In the genomic region with DNA sequence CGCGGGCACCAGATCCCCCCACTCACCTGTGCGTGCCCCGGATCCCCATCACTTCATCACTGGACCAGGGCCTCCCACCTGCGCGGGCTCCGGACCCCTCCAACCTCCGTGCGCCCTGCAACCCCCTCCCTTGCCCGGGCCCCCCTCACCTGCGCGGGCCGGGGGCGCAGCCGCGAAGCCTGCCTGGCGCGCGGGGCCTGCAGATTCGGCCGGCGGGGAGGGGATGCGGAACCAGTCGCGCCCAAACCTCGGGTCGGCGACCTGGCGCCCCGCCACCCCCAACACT, we compare ENCODE assay signal across 9 cellular contexts. TPM values are rescaled to one million over a fixed set of nuclear protein-coding genes. Genes with fewer than 3 reads are reported as not detected.
DNase-seq lines count a peak whose midpoint lies in the region; ATAC-seq and TF ChIP-seq lines count a peak whose summit lies in the region.
"Had no signal": no experiment of that assay in that cellular context is flagged by ENCODE, and none has a peak within 500 bp of the region (broad histone marks: within the 10 kb centered on the region; RNA-seq: fewer than 3 reads in every experiment).

No MANE protein-coding gene starts in this region.

- ATAC-seq in GM19455 (IDR thresholded peaks at IDR 0.05; ENCODE audit: unreplicated experiment) (peak; percentile 6), gastroesophageal sphincter (no peak), gastrocnemius medialis (peak; percentile 5 to 6), GM21529 (IDR thresholded peaks at IDR 0.05; ENCODE audit: unreplicated experiment) (no peak), HG02798 (IDR thresholded peaks at IDR 0.05; ENCODE audit: poor library complexity, unreplicated experiment) (no peak)

- CTCF ChIA-PET in SK-N-SH (lab: Yijun Ruan, JAX) = interaction anchor here (0.7 to 3.8 kb wide), 4 partner anchors 16 to 199 kb away, joined by 3 to 15 read pairs (median 4); partner anchors contain the start of genes NDUFAF8 and TEPSIN

- no peaks in the 10 kb centered on the region for H3K9me2 ChIP-seq in SK-N-SH

- peak overlapping the region; percentile 79 for H3K9ac ChIP-seq in SK-N-SH

- DNase-seq in SK-N-SH (no peak), gastrocnemius medialis (no peak), SW 1271 (lab: John Stamatoyannopoulos, UW) (no peak), epidermal melanocyte (ENCODE audit: insufficient read length, low spot score) (no peak)

- POLR2A ChIA-PET in SK-N-SH (lab: Yijun Ruan, JAX) = interaction anchor here (0.7 to 1.2 kb wide), 5 partner anchors 9 to 144 kb away, joined by 3 to 7 read pairs (median 3); partner anchors contain the start of gene NDUFAF8

- H3K36me3 ChIP-seq in SK-N-SH (replicated peaks in 1 of 2; ENCODE audit: control insufficient read depth in 1 of 2, insufficient read depth in 2 of 2, low read length in 1 of 2) (no peaks in the 10 kb centered on the region), gastroesophageal sphincter (peaks cover 0 to 20% of the 10 kb centered on the region in 2 donors), gastrocnemius medialis (peaks cover 0 to 5% of the 10 kb centered on the region in 2 donors)

- intact Hi-C loops in gastrocnemius medialis (cut with DNase I; ENCODE audit: low total_unique reads) = loop anchor here (10.0 kb wide), 1 partner anchor 188 kb away; the partner anchor contains the start of gene BAIAP2

- peaks cover 17% of the 10 kb centered on the region for H3K79me2 ChIP-seq in SK-N-SH (ENCODE audit: insufficient read depth)

- peaks cover 19% of the 10 kb centered on the region for H3F3A ChIP-seq in SK-N-SH (replicated peaks; ENCODE audit: insufficient read depth)

- WGBS in SK-N-SH (ENCODE audit: low lambda C conversion rate) = 0% methylated on average over 6 of the region's 30 CpGs
- 0% methylated on average over 4 of the region's 30 CpGs; no CpG with 5 or more reads in 1 of the 2 donors for WGBS in gastroesophageal sphincter (ENCODE audit: low coverage in 1 of 2), 2 donors

- H3K4me1 ChIP-seq in SK-N-SH (ENCODE audit: control insufficient read depth in 1 of 2, insufficient read depth in 2 of 2, low read depth in 1 of 2, low read length in 1 of 2) (peaks cover 7 to 16% of the 10 kb centered on the region in 2 experiments; a peak in 3 of 4 replicates), gastroesophageal sphincter (peaks cover 5 to 27% (median 17%) of the 10 kb centered on the region in 3 donors), gastrocnemius medialis (peaks cover 11 to 18% of the 10 kb centered on the region in 2 donors)

- H2AFZ ChIP-seq in SK-N-SH (ENCODE audit: low read depth) = peak overlapping the region; percentile 82

- in situ Hi-C loops in gastrocnemius medialis (cut with MboI; ENCODE audit: low sequenced_read_pairs in 4 of 4) = no loop called here

- TF ChIP-seq POLR2A in gastroesophageal sphincter (IDR thresholded peaks at IDR 0.05) = peak in 1 of 2 donors; percentile 13
- no peak for TF ChIP-seq POLR2A in gastrocnemius medialis (IDR thresholded peaks at IDR 0.05)

- H3K27me3 ChIP-seq in SK-N-SH (ENCODE audit: insufficient read depth) (no peaks in the 10 kb centered on the region), gastroesophageal sphincter (no peaks in the 10 kb centered on the region), gastrocnemius medialis (no peaks in the 10 kb centered on the region)

- TF ChIP-seq EP300 in SK-N-SH (IDR thresholded peaks at IDR 0.05; ENCODE audit: borderline replicate concordance in 1 of 2, low read depth in 1 of 2, low read length in 1 of 2) (no peak), gastroesophageal sphincter (IDR thresholded peaks at IDR 0.05) (no peak)

- H3K9me3 ChIP-seq in SK-N-SH (no peaks in the 10 kb centered on the region), gastroesophageal sphincter (peaks cover 0 to 3% (median 0%) of the 10 kb centered on the region in 3 donors), gastrocnemius medialis (no peaks in the 10 kb centered on the region)

- no peak for TF ChIP-seq RAD21 in SK-N-SH (IDR thresholded peaks at IDR 0.05; ENCODE audit: low read length)

- TF ChIP-seq CTCF in SK-N-SH (IDR thresholded peaks at IDR 0.05) (no peak), gastroesophageal sphincter (IDR thresholded peaks at IDR 0.05) (no peak), gastrocnemius medialis (IDR thresholded peaks at IDR 0.05 in 4 of 5, conservative IDR thresholded peaks at IDR 0.05 in 1 of 5) (no peak)

- H4K20me1 ChIP-seq in SK-N-SH (ENCODE audit: insufficient read depth) = no peaks in the 10 kb centered on the region

- peak overlapping the region in 1 of 2 experiments; percentile 24; a peak in 1 of 4 replicates for H3K27ac ChIP-seq in SK-N-SH (ENCODE audit: low read depth in 2 of 2, low read length in 1 of 2)
- H3K27ac ChIP-seq in gastroesophageal sphincter = peak overlapping the region in 3 of 4 donors; percentile 41 to 76 (median 41)
- H3K27ac ChIP-seq in gastrocnemius medialis = peak overlapping the region in 1 of 4 donors; percentile 33

- peak overlapping the region; percentile 76 to 94 for H3K4me3 ChIP-seq in SK-N-SH (ENCODE audit: low read depth in 2 of 2, low read length in 1 of 2)
- H3K4me3 ChIP-seq in gastroesophageal sphincter = peak overlapping the region; percentile 50 to 82
- peak overlapping the region; percentile 54 to 91 (median 74) for H3K4me3 ChIP-seq in gastrocnemius medialis

- H3K4me2 ChIP-seq in SK-N-SH = peak overlapping the region; percentile 100

TF ChIP-seq in SK-N-SH, 30 proteins besides CTCF, POLR2A, EP300 and RAD21:
- TF ChIP-seq POLR2AphosphoS5 (IDR thresholded peaks at IDR 0.05; ENCODE audit: low read depth, low read length) (no peak), FOXM1 (IDR thresholded peaks at IDR 0.05; ENCODE audit: low read depth) (no peak), SMC3 (IDR thresholded peaks at IDR 0.05; ENCODE audit: low read depth, low read length) (no peak), NRF1 (IDR thresholded peaks at IDR 0.05; ENCODE audit: low read depth, low read length) (no peak)

RNA-seq across cellular contexts. Expression of gene CEP131, which starts 0.2 kb away (rescaled TPM):
- 26.5 and 34.8 TPM in 2 replicates for polyA plus RNA-seq in SK-N-SH (2012; rRNA removed)
- 12.9 and 16.3 TPM in 2 replicates for polyA plus RNA-seq in SK-N-SH (2012; cell fraction: cytosol; rRNA removed)
- 196 and 378 TPM in 2 replicates for polyA plus RNA-seq in SK-N-SH (2012; cell fraction: nucleus; rRNA removed)
- total RNA-seq in gastroesophageal sphincter = 10 to 100 TPM in 1 of 4 donors, 1 to 10 TPM in 3; 4.4 to 12.0 (median 6.4) TPM
- 1 to 10 TPM; 6.0 to 8.8 (median 7.5) TPM for total RNA-seq in gastrocnemius medialis

RNA-seq across cellular contexts. Expression of gene TEPSIN, which starts 16.3 kb away (rescaled TPM):
- 35.3 and 36.1 TPM in 2 replicates for polyA plus RNA-seq in SK-N-SH (2012; rRNA removed)
- 4.6 and 9.6 TPM in 2 replicates for polyA plus RNA-seq in SK-N-SH (2012; cell fraction: cytosol; rRNA removed)
- 379 and 617 TPM in 2 replicates for polyA plus RNA-seq in SK-N-SH (2012; cell fraction: nucleus; rRNA removed)
- 10 to 100 TPM in 3 of 4 donors, 1 to 10 TPM in 1; 8.0 to 43.0 (median 23.5) TPM for total RNA-seq in gastroesophageal sphincter
- total RNA-seq in gastrocnemius medialis = 10 to 100 TPM; 15.5 to 32.9 (median 24.3) TPM

RNA-seq across cellular contexts. Expression of gene NDUFAF8, which starts 16.6 kb away (rescaled TPM):
- polyA plus RNA-seq in SK-N-SH (2012; rRNA removed) = 194 and 229 TPM in 2 replicates
- 230 and 349 TPM in 2 replicates for polyA plus RNA-seq in SK-N-SH (2012; cell fraction: cytosol; rRNA removed)
- 139 and 227 TPM in 2 replicates for polyA plus RNA-seq in SK-N-SH (2012; cell fraction: nucleus; rRNA removed)
- 10 to 100 TPM; 16.9 to 38.4 (median 22.3) TPM for total RNA-seq in gastroesophageal sphincter
- 100 to 1,000 TPM in 1 of 4 donors, 10 to 100 TPM in 3; 39.4 to 700 (median 74.5) TPM for total RNA-seq in gastrocnemius medialis

RNA-seq across cellular contexts. Expression of gene AATK, which starts 56.5 kb away (rescaled TPM):
- 0.19 and 0.51 TPM in 2 replicates for polyA plus RNA-seq in SK-N-SH (2012; rRNA removed)
- 0.28 and 0.43 TPM in 2 replicates for polyA plus RNA-seq in SK-N-SH (2012; cell fraction: cytosol; rRNA removed)
- 1.0 and 1.5 TPM in 2 replicates for polyA plus RNA-seq in SK-N-SH (2012; cell fraction: nucleus; rRNA removed)
- total RNA-seq in gastroesophageal sphincter (10 to 100 TPM; 14.5 to 28.0 (median 22.1) TPM), gastrocnemius medialis (1 to 10 TPM in 2 of 4 donors, under 1 TPM in 2; 0.10 to 1.3 (median 0.80) TPM)

RNA-seq across cellular contexts. Expression of gene PVALEF, which starts 57.3 kb away (rescaled TPM):
- not detected in 2 replicates for polyA plus RNA-seq in SK-N-SH (2012; rRNA removed)
- not detected in 2 replicates for polyA plus RNA-seq in SK-N-SH (2012; cell fraction: cytosol; rRNA removed)
- not detected in 2 replicates for polyA plus RNA-seq in SK-N-SH (2012; cell fraction: nucleus; rRNA removed)
- total RNA-seq in gastroesophageal sphincter (not detected), gastrocnemius medialis (not detected)
- total RNA-seq: glomerular endothelial cell had no signal

Comparison
In these comparisons a context has a peak if more than half of its experiments do, and no peak if none do; other contexts are left out.
1. ATAC-seq: peak in GM19455 (single experiment) and gastrocnemius medialis (2 of 2); none in gastroesophageal sphincter (single experiment), GM21529 (single experiment) and HG02798 (single experiment).
2. Peak in every context shown above with its lines, with median percentiles within 50 percentile points of each other: H3K4me3 ChIP-seq.